17 cellular contexts compared by ENCODE assay signal in the genomic region with DNA sequence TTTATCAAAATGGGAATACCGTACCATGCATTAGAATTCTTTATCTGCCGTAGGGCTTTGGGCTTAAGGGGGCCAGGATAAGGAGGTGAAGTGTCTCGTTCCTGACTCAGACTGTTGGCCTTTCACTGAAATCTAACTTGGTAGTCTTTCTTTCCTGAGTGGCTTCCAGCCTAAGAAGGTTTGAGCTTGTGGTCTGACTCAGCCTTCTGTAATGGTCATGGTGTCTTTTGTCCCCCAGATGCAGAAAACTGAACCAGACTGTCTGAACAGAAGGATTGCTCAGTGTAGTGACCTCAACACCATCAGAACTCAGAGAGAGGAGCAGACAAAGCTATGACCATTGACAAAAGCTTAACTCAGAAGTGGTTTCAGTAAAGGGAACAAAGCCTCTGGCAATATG. TPM values are rescaled to one million over a fixed set of nuclear protein-coding genes. Genes with fewer than 3 reads are reported as not detected.
DNase-seq lines count a peak whose midpoint lies in the region; ATAC-seq, FAIRE-seq and TF ChIP-seq lines count a peak whose summit lies in the region.
"Had no signal": no experiment of that assay in that cellular context is flagged by ENCODE, and none has a peak within 500 bp of the region (broad histone marks: within the 10 kb centered on the region; RNA-seq: fewer than 3 reads in every experiment).

No MANE protein-coding gene starts in this region.

- no peaks in the 10 kb centered on the region for H3K27me3 ChIP-seq in tibial nerve
- H3K27me3 ChIP-seq: testis had no signal

- WGBS in tibial nerve, 2 donors, result 74 to 81% methylated on average over 3 of the region's 3 CpGs

- no peaks in the 10 kb centered on the region for H3K36me3 ChIP-seq in tibial nerve

- H3K9me3 ChIP-seq in tibial nerve, result no peaks in the 10 kb centered on the region
- H3K9me3 ChIP-seq: testis had no signal

- TF ChIP-seq EP300 in tibial nerve (IDR thresholded peaks at IDR 0.05), result no peak

- peak; percentile 81 for DNase-seq in Daoy (ENCODE audit: low read depth)
- peak; percentile 76 for DNase-seq in RCC 7860 (ENCODE audit: low spot score)
- peak; percentile 45 for DNase-seq in dedifferentiated amniotic fluid mesenchymal stem cell (ENCODE audit: extremely low spot score)
- DNase-seq in kidney tubule cell (ENCODE audit: low spot score), result peak; percentile 87
- no peak for DNase-seq in dermis blood vessel endothelial cell
- DNase-seq in tibial nerve (ENCODE audit: low spot score in 2 of 2), result no peak
- DNase-seq: activated CD8-positive, alpha-beta T cell treated with anti-CD3 and anti-CD28 coated beads for 36 hours; DND-41; hippocampal formation; left ventricle myocardium superior; naive thymus-derived CD4-positive, alpha-beta T cell; NCI-H1417; testis had no signal

- no peak for TF ChIP-seq POLR2A in tibial nerve (IDR thresholded peaks at IDR 0.05)

- ATAC-seq in GM21529 (IDR thresholded peaks at IDR 0.05; ENCODE audit: unreplicated experiment), result no peak
- no peak for ATAC-seq in HG02884 (IDR thresholded peaks at IDR 0.05; ENCODE audit: unreplicated experiment)
- ATAC-seq: activated CD8-positive, alpha-beta T cell treated with anti-CD3 and anti-CD28 coated beads for 36 hours; left ventricle myocardium superior; naive thymus-derived CD4-positive, alpha-beta T cell had no signal

- H3K27ac ChIP-seq in tibial nerve, result no peak overlapping the region
- H3K27ac ChIP-seq: testis had no signal

- no peak for TF ChIP-seq CTCF in tibial nerve (IDR thresholded peaks at IDR 0.05)

- FAIRE-seq in RCC 7860 (lab: Jason Lieb, UNC), result no peak

- no peaks in the 10 kb centered on the region for H3K4me1 ChIP-seq in tibial nerve
- H3K4me1 ChIP-seq: testis had no signal

- H3K4me3 ChIP-seq in tibial nerve, result no peak overlapping the region
- H3K4me3 ChIP-seq: testis had no signal

RNA-seq across cellular contexts. Expression of gene WNT2, which starts 39.5 kb away (rescaled TPM):
- 0.65 TPM in 1 of 2 replicates, not detected in the other for total RNA-seq in Daoy (2014; rRNA removed; shearing (Covaris generic))
- not detected in 2 replicates for total RNA-seq in dermis blood vessel endothelial cell
- 1 to 10 TPM in 1 of 4 donors, under 1 TPM in 1, not detected in 2; 0.59 to 1.7 TPM for total RNA-seq in tibial nerve
- total RNA-seq: activated CD8-positive, alpha-beta T cell treated with anti-CD3 and anti-CD28 coated beads for 36 hours; endodermal cell; naive thymus-derived CD4-positive, alpha-beta T cell; pulmonary artery endothelial cell had no signal

Comparison
In these comparisons a context has a peak if more than half of its experiments do, and no peak if none do; other contexts are left out.
1. DNase-seq: peak in Daoy (single experiment), RCC 7860 (single experiment), dedifferentiated amniotic fluid mesenchymal stem cell (single experiment) and kidney tubule cell (single experiment); none in dermis blood vessel endothelial cell (single experiment) and tibial nerve (0 of 2).